In the genomic region with DNA sequence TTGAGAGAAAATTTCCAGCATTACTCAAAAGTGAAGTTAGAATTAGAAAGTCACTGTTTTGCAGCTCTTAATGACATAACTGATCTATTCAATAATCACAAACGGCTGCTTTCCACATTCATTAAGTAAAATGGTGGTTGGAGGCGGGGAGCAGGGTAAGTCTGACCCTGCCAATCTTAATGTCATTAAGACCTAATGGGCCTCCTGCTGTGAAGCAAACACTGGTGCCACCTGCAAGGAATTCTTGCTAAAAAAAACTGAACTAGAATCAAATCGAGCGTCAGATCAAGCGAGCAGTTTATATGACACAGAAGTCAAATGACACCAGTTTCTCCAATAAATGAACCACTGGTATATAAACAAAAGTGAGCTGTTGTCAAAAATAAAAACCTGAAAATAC, we compare ENCODE assay signal across 17 cellular contexts.
DNase-seq lines count a peak whose midpoint lies in the region; TF ChIP-seq lines count a peak whose summit lies in the region.
"Had no signal": no experiment of that assay in that cellular context is flagged by ENCODE, and none has a peak within 500 bp of the region (broad histone marks: within the 10 kb centered on the region; RNA-seq: fewer than 3 reads in every experiment).

No MANE protein-coding gene starts in this region.

- no peaks in the 10 kb centered on the region for H3F3A ChIP-seq in PC-9 (ENCODE audit: insufficient read depth, low read depth)

- intact Hi-C loops in posterior vena cava (cut with DNase I) (no loop called here), PC-9 (cut with micrococcal nuclease; ENCODE audit: unreplicated experiment) (no loop called here)

- no peak overlapping the region for H3K4me3 ChIP-seq in endodermal cell (ENCODE audit: low read length)
- no peak overlapping the region for H3K4me3 ChIP-seq in PC-9
- H3K4me3 ChIP-seq: A549 had no signal

- H3K27ac ChIP-seq in endodermal cell (ENCODE audit: low read depth, low read length) (no peak overlapping the region), PC-9 (no peak overlapping the region)
- H3K27ac ChIP-seq: 22Rv1, A549, C4-2B had no signal

- H3K27ac Mint-ChIP-seq in endodermal cell, result no peak overlapping the region
- H3K27ac Mint-ChIP-seq: CD8-positive, alpha-beta T cell; H9 had no signal

- 81 to 83% methylated on average over 4 to 5 of the region's 5 CpGs for WGBS in endodermal cell (ENCODE audit: insufficient coverage in 1 of 2, insufficient read length in 1 of 2), 2 experiments

- CTCF ChIA-PET in PC-9 (lab: Charles Lee), result no interaction called here

- peaks cover 34% of the 10 kb centered on the region for H3K4me1 Mint-ChIP-seq in endodermal cell

- no peak overlapping the region for H3K4me2 ChIP-seq in PC-9
- H3K4me2 ChIP-seq: A549 had no signal

- H3K4me3 Mint-ChIP-seq in endodermal cell, result no peak overlapping the region
- H3K4me3 Mint-ChIP-seq: CD8-positive, alpha-beta T cell; H9 had no signal

- peak; percentile 31 for DNase-seq in NCI-H2171 treated with DMSO at 0.1 percent for 48 hours (lab: John Stamatoyannopoulos, UW)
- no peak for DNase-seq in NCI-H2171 (lab: John Stamatoyannopoulos, UW)
- DNase-seq in NCI-H1105 treated with DMSO at 0.1 percent for 48 hours (lab: John Stamatoyannopoulos, UW), result peak; percentile 72
- peak; percentile 53 for DNase-seq in endodermal cell
- DNase-seq in posterior vena cava (ENCODE audit: low spot score), result peak; percentile 4
- DNase-seq in CD1c-positive myeloid dendritic cell (ENCODE audit: extremely low spot score), result no peak
- DNase-seq in HT-29 (ENCODE audit: low spot score), result no peak
- DNase-seq in PC-9, result no peak
- DNase-seq: AML-193; Calu3; CD8-positive, alpha-beta T cell; DMS53; DND-41; H9 had no signal

- H3K27me3 ChIP-seq in endodermal cell (ENCODE audit: control insufficient read depth, insufficient read depth, low read length, poor library complexity, severe bottlenecking), result no peaks in the 10 kb centered on the region
- peaks cover 61% of the 10 kb centered on the region for H3K27me3 ChIP-seq in PC-9 (ENCODE audit: insufficient read depth, low read depth)

- H3K9me2 ChIP-seq in PC-9 (ENCODE audit: insufficient read depth), result no peaks in the 10 kb centered on the region

- H4K20me1 ChIP-seq in PC-9 (ENCODE audit: insufficient read depth), result no peaks in the 10 kb centered on the region

- TF ChIP-seq CTCF in endodermal cell (conservative IDR thresholded peaks at IDR 0.05) (no peak), PC-9 (conservative IDR thresholded peaks at IDR 0.05) (no peak)

- H3K36me3 ChIP-seq in endodermal cell (ENCODE audit: control insufficient read depth, insufficient read depth, low read length) (no peaks in the 10 kb centered on the region), PC-9 (ENCODE audit: low read depth) (no peaks in the 10 kb centered on the region)

- POLR2A ChIA-PET in PC-9 (lab: Charles Lee; ENCODE audit: unreplicated experiment), result no interaction called here

- no peaks in the 10 kb centered on the region for H3K9me3 ChIP-seq in endodermal cell (ENCODE audit: control insufficient read depth, low read length)
- H3K9me3 ChIP-seq in PC-9 (ENCODE audit: insufficient read depth, low read depth), result no peaks in the 10 kb centered on the region
- H3K9me3 ChIP-seq: A549 had no signal

- H3K9me3 Mint-ChIP-seq in endodermal cell, result peaks cover 2% of the 10 kb centered on the region

- no peaks in the 10 kb centered on the region for H3K27me3 Mint-ChIP-seq in endodermal cell (ENCODE audit: insufficient read depth)

- H3K9ac ChIP-seq in endodermal cell (ENCODE audit: extremely low read depth, low read length, poor library complexity, severe bottlenecking), result no peak overlapping the region

- H3K4me1 ChIP-seq in endodermal cell (ENCODE audit: control insufficient read depth, insufficient read depth, low read length) (no peaks in the 10 kb centered on the region), PC-9 (replicated peaks; ENCODE audit: insufficient read depth) (0 out of 2 replicates have a peak, but pooled peaks cover 3% of the 10 kb centered on the region)
- H3K4me1 ChIP-seq: A549 had no signal

- H3K36me3 Mint-ChIP-seq in endodermal cell (ENCODE audit: low read depth), result no peaks in the 10 kb centered on the region
- H3K36me3 Mint-ChIP-seq: CD8-positive, alpha-beta T cell had no signal

- H2AFZ ChIP-seq in PC-9, result no peak overlapping the region

- BruUV-seq in PC-9 (replicated peaks; lab: Mats Ljungman, UMichigan), result no TSS peak

- no peaks in the 10 kb centered on the region for H3K79me2 ChIP-seq in PC-9 (ENCODE audit: low read depth)

Comparison
In these comparisons a context has a peak if more than half of its experiments do, and no peak if none do; other contexts are left out.
1. DNase-seq: peak in NCI-H2171 treated with DMSO at 0.1 percent for 48 hours (single experiment), NCI-H1105 treated with DMSO at 0.1 percent for 48 hours (single experiment), endodermal cell (single experiment) and posterior vena cava (single experiment); none in NCI-H2171 (single experiment), CD1c-positive myeloid dendritic cell (single experiment), HT-29 (single experiment) and PC-9 (0 of 2).